Comparison of ENCODE assay signal across 1 cellular context in genomic region chr1:111733183-111733995, GRCh38.
TF ChIP-seq lines count a peak whose summit lies in the region.

No MANE protein-coding gene starts in this region.

TF ChIP-seq in HepG2, 621 proteins besides CTCF, POLR2A, EP300 and RAD21 (continued from another document and continues in another):
- TF ChIP-seq ATF6 (CRISPR knock-in tag; conservative IDR thresholded peaks at IDR 0.05) (no peak), ZNF615 (CRISPR knock-in tag; IDR thresholded peaks at IDR 0.05; ENCODE audit: borderline replicate concordance) (no peak), SMAD9 (CRISPR knock-in tag; IDR thresholded peaks at IDR 0.05) (no peak), MLLT10 (CRISPR knock-in tag; IDR thresholded peaks at IDR 0.05) (no peak), ZFP41 (CRISPR knock-in tag; IDR thresholded peaks at IDR 0.05; ENCODE audit: borderline replicate concordance) (no peak), ZNF446 (CRISPR knock-in tag; IDR thresholded peaks at IDR 0.05) (no peak), ELF4 (CRISPR knock-in tag; IDR thresholded peaks at IDR 0.05; ENCODE audit: borderline replicate concordance) (no peak), BRD4 (CRISPR knock-in tag; IDR thresholded peaks at IDR 0.05) (no peak), ZSCAN25 (CRISPR knock-in tag; IDR thresholded peaks at IDR 0.05) (0 out of 2 replicates have a peak, but pooled peaks have one; percentile 22), SP4 (CRISPR knock-in tag; IDR thresholded peaks at IDR 0.05) (no peak), RXRB (CRISPR knock-in tag; IDR thresholded peaks at IDR 0.05; ENCODE audit: borderline replicate concordance) (peak; percentile 83), HOXA5 (CRISPR knock-in tag; IDR thresholded peaks at IDR 0.05) (no peak), TFAP4 (IDR thresholded peaks at IDR 0.05; ENCODE audit: borderline replicate concordance, low read depth) (peak; percentile 87; the same call in 1 of the 2 replicates), KLF9 (CRISPR knock-in tag; IDR thresholded peaks at IDR 0.05; ENCODE audit: low read depth) (no peak), ZNF17 (CRISPR knock-in tag; IDR thresholded peaks at IDR 0.05) (no peak), GTF2F1 (IDR thresholded peaks at IDR 0.05; ENCODE audit: low read length) (0 out of 2 replicates have a peak, but pooled peaks have one; percentile 46), USF2 (IDR thresholded peaks at IDR 0.05; ENCODE audit: low read depth, low read length) (no peak), USF2 (CRISPR knock-in tag; IDR thresholded peaks at IDR 0.05; ENCODE audit: borderline replicate concordance) (no peak), HIC2 (CRISPR knock-in tag; IDR thresholded peaks at IDR 0.05; ENCODE audit: low read depth) (no peak), TCF12 (IDR thresholded peaks at IDR 0.05) (no peak), TCF12 (CRISPR knock-in tag; IDR thresholded peaks at IDR 0.05) (no peak), ARNT (IDR thresholded peaks at IDR 0.05) (no peak), ZNF180 (CRISPR knock-in tag; IDR thresholded peaks at IDR 0.05; ENCODE audit: borderline replicate concordance, low read depth) (no peak), ZNF335 (CRISPR knock-in tag; IDR thresholded peaks at IDR 0.05) (0 out of 2 replicates have a peak, but pooled peaks have one; percentile 52), NR2F2 (IDR thresholded peaks at IDR 0.05; ENCODE audit: borderline replicate concordance, low read depth) (peak; percentile 83), HINFP (CRISPR knock-in tag; IDR thresholded peaks at IDR 0.05; ENCODE audit: low read depth) (0 out of 2 replicates have a peak, but pooled peaks have one; percentile 29), ZNF572 (CRISPR knock-in tag; IDR thresholded peaks at IDR 0.05) (no peak), NCOR1 (IDR thresholded peaks at IDR 0.05; ENCODE audit: borderline replicate concordance, low read length) (peak; percentile 70; the same call in 1 of the 2 replicates), ZNF3 (CRISPR knock-in tag; IDR thresholded peaks at IDR 0.05) (no peak), ZNF260 (CRISPR knock-in tag; IDR thresholded peaks at IDR 0.05; ENCODE audit: borderline replicate concordance, low read depth) (no peak), MAFF (IDR thresholded peaks at IDR 0.05; ENCODE audit: low read depth, low read length) (peak; percentile 34), ZBTB3 (CRISPR knock-in tag; IDR thresholded peaks at IDR 0.05; ENCODE audit: borderline replicate concordance, low read depth) (no peak), ZNF124 (CRISPR knock-in tag; IDR thresholded peaks at IDR 0.05) (no peak), MYC (CRISPR knock-in tag; IDR thresholded peaks at IDR 0.05; ENCODE audit: borderline replicate concordance) (no peak), CREM (IDR thresholded peaks at IDR 0.05) (no peak; the same call in 1 of the 2 replicates), CREM (CRISPR knock-in tag; IDR thresholded peaks at IDR 0.05) (no peak), YEATS2 (CRISPR knock-in tag; IDR thresholded peaks at IDR 0.05; ENCODE audit: borderline replicate concordance) (peak; percentile 62; the same call in 1 of the 2 replicates)
- TF ChIP-seq, protein P1, sequence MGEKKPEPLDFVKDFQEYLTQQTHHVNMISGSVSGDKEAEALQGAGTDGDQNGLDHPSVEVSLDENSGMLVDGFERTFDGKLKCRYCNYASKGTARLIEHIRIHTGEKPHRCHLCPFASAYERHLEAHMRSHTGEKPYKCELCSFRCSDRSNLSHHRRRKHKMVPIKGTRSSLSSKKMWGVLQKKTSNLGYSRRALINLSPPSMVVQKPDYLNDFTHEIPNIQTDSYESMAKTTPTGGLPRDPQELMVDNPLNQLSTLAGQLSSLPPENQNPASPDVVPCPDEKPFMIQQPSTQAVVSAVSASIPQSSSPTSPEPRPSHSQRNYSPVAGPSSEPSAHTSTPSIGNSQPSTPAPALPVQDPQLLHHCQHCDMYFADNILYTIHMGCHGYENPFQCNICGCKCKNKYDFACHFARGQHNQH (CRISPR knock-in tag; IDR thresholded peaks at IDR 0.05), result peak; percentile 49; the same call in 1 of the 2 replicates
- TF ChIP-seq, protein P2, sequence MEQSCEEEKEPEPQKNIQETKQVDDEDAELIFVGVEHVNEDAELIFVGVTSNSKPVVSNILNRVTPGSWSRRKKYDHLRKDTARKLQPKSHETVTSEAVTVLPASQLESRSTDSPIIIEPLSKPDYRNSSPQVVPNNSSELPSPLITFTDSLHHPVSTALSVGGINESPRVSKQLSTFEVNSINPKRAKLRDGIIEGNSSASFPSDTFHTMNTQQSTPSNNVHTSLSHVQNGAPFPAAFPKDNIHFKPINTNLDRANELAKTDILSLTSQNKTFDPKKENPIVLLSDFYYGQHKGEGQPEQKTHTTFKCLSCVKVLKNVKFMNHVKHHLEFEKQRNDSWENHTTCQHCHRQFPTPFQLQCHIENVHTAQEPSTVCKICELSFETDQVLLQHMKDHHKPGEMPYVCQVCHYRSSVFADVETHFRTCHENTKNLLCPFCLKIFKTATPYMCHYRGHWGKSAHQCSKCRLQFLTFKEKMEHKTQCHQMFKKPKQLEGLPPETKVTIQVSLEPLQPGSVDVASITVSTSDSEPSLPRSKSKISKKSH (CRISPR knock-in tag; IDR thresholded peaks at IDR 0.05; ENCODE audit: borderline replicate concordance), result no peak
- TF ChIP-seq, protein P3, sequence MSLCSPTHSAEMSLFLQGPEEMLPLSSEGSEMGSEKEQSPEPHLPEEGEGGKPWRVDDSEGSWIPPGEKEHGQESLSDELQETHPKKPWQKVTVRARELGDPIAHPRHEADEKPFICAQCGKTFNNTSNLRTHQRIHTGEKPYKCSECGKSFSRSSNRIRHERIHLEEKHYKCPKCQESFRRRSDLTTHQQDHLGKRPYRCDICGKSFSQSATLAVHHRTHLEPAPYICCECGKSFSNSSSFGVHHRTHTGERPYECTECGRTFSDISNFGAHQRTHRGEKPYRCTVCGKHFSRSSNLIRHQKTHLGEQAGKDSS (CRISPR knock-in tag; IDR thresholded peaks at IDR 0.05; ENCODE audit: borderline replicate concordance, low read depth), result peak; percentile 78; the same call in 1 of the 2 replicates
- TF ChIP-seq, protein P4, sequence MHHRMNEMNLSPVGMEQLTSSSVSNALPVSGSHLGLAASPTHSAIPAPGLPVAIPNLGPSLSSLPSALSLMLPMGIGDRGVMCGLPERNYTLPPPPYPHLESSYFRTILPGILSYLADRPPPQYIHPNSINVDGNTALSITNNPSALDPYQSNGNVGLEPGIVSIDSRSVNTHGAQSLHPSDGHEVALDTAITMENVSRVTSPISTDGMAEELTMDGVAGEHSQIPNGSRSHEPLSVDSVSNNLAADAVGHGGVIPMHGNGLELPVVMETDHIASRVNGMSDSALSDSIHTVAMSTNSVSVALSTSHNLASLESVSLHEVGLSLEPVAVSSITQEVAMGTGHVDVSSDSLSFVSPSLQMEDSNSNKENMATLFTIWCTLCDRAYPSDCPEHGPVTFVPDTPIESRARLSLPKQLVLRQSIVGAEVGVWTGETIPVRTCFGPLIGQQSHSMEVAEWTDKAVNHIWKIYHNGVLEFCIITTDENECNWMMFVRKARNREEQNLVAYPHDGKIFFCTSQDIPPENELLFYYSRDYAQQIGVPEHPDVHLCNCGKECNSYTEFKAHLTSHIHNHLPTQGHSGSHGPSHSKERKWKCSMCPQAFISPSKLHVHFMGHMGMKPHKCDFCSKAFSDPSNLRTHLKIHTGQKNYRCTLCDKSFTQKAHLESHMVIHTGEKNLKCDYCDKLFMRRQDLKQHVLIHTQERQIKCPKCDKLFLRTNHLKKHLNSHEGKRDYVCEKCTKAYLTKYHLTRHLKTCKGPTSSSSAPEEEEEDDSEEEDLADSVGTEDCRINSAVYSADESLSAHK (CRISPR knock-in tag; IDR thresholded peaks at IDR 0.05; ENCODE audit: borderline replicate concordance), result no peak
- TF ChIP-seq, protein P5, sequence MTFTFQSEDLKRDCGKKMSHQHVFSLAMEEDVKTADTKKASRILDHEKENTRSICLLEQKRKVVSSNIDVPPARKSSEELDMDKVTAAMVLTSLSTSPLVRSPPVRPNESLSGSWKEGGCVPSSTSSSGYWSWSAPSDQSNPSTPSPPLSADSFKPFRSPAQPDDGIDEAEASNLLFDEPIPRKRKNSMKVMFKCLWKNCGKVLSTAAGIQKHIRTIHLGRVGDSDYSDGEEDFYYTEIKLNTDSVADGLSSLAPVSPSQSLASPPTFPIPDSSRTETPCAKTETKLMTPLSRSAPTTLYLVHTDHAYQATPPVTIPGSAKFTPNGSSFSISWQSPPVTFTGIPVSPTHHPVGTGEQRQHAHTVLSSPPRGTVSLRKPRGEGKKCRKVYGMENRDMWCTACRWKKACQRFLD (CRISPR knock-in tag; IDR thresholded peaks at IDR 0.05; ENCODE audit: borderline replicate concordance), result no peak
- TF ChIP-seq, protein P6, sequence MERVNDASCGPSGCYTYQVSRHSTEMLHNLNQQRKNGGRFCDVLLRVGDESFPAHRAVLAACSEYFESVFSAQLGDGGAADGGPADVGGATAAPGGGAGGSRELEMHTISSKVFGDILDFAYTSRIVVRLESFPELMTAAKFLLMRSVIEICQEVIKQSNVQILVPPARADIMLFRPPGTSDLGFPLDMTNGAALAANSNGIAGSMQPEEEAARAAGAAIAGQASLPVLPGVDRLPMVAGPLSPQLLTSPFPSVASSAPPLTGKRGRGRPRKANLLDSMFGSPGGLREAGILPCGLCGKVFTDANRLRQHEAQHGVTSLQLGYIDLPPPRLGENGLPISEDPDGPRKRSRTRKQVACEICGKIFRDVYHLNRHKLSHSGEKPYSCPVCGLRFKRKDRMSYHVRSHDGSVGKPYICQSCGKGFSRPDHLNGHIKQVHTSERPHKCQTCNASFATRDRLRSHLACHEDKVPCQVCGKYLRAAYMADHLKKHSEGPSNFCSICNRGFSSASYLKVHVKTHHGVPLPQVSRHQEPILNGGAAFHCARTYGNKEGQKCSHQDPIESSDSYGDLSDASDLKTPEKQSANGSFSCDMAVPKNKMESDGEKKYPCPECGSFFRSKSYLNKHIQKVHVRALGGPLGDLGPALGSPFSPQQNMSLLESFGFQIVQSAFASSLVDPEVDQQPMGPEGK (CRISPR knock-in tag; IDR thresholded peaks at IDR 0.05), result peak; percentile 24; the same call in 1 of the 2 replicates
